In the genomic region with DNA sequence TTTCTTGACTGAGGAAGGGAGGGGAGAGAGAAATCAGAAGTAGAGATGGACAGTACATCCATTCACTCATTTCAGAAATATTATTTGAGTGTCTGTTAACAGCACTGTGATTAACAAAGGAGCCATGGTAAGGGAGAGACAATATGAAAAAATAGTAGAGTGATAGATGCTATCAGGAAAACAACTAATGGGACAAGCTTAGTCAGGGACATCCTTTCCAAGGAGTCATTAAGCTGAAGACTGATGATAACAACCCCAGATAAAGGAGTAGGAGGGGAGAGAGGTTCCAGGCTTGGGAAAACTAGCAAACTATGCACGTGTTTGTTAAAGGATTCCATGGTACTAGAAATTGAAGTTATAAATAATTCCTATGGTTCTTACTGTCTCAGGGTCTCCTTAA, we compare ENCODE assay signal across 19 cellular contexts.
DNase-seq lines count a peak whose midpoint lies in the region; ATAC-seq and TF ChIP-seq lines count a peak whose summit lies in the region.
"Had no signal": no experiment of that assay in that cellular context is flagged by ENCODE, and none has a peak within 500 bp of the region (broad histone marks: within the 10 kb centered on the region; RNA-seq: fewer than 3 reads in every experiment).

No MANE protein-coding gene starts in this region.

- peak overlapping the region; percentile 23; the same call in 1 of the 2 replicates for H2BK20ac ChIP-seq in IMR-90 (ENCODE audit: low read depth, low read length)

- H3K27me3 ChIP-seq in IMR-90 (ENCODE audit: control insufficient read depth, insufficient read depth, low read length): no peaks in the 10 kb centered on the region
- no peaks in the 10 kb centered on the region for H3K27me3 ChIP-seq in sigmoid colon

- peaks cover 27% of the 10 kb centered on the region for H3K9me1 ChIP-seq in IMR-90 (ENCODE audit: insufficient read depth, low read length)

- no peak overlapping the region for H2BK15ac ChIP-seq in IMR-90 (ENCODE audit: low read depth, low read length)

- no peak for TF ChIP-seq CTCF in IMR-90 (conservative IDR thresholded peaks at IDR 0.05; ENCODE audit: low read depth, low read length)
- no peak for TF ChIP-seq CTCF in sigmoid colon (IDR thresholded peaks at IDR 0.05)

- H3K36me3 ChIP-seq in IMR-90 (ENCODE audit: control insufficient read depth, insufficient read depth, low read length) (peaks cover 32% of the 10 kb centered on the region), mesodermal cell (ENCODE audit: control insufficient read depth, insufficient read depth, low read length) (peaks cover 58% of the 10 kb centered on the region), sigmoid colon (peaks cover 13 to 66% (median 23%) of the 10 kb centered on the region in 4 donors)

- no peak overlapping the region for H3K9ac ChIP-seq in IMR-90 (ENCODE audit: low read depth, low read length)

- WGBS in IMR-90 (ENCODE audit: extremely low coverage in 2 of 2, insufficient read length in 1 of 2), 2 experiments: no CpG with 5 or more reads among the region's 1 CpG
- no CpG with 5 or more reads among the region's 1 CpG for WGBS in mesodermal cell (ENCODE audit: insufficient coverage in 2 of 2), 2 experiments
- 82 to 85% methylated on average over 1 of the region's 1 CpG for WGBS in sigmoid colon, 2 donors

- H3K9me3 ChIP-seq in IMR-90 (ENCODE audit: control insufficient read depth, insufficient read depth, low read length): no peaks in the 10 kb centered on the region; the same call in 1 of the 2 replicates
- no peaks in the 10 kb centered on the region for H3K9me3 ChIP-seq in mesodermal cell (ENCODE audit: control insufficient read depth, low read length)
- H3K9me3 ChIP-seq in sigmoid colon: no peaks in the 10 kb centered on the region

- peak overlapping the region; percentile 80 for H2BK120ac ChIP-seq in IMR-90 (ENCODE audit: low read depth, low read length)

- no peak overlapping the region for H2AK9ac ChIP-seq in IMR-90 (replicated peaks; ENCODE audit: low read depth, low read length, poor library complexity)

- peaks cover 4% of the 10 kb centered on the region for H4K20me1 ChIP-seq in IMR-90 (ENCODE audit: insufficient read depth, low read length)

- no peak overlapping the region; the same call in 1 of the 2 replicates for H3K4ac ChIP-seq in IMR-90 (ENCODE audit: low read depth, low read length)

- TF ChIP-seq POLR2A in IMR-90 (IDR thresholded peaks at IDR 0.05; ENCODE audit: low read depth, low read length): no peak
- TF ChIP-seq POLR2A in sigmoid colon (IDR thresholded peaks at IDR 0.05): no peak

- POLR2A ChIA-PET in IMR-90 (lab: Charles Lee; ENCODE audit: unreplicated experiment): no interaction called here

- no peak for TF ChIP-seq RAD21 in IMR-90 (IDR thresholded peaks at IDR 0.05; ENCODE audit: low read length)

- peaks cover 37 to 62% of the 10 kb centered on the region in 2 experiments for H3K79me1 ChIP-seq in IMR-90 (ENCODE audit: low read depth in 1 of 2, low read length in 2 of 2)

- peak overlapping the region; percentile 37 for H2BK5ac ChIP-seq in IMR-90 (ENCODE audit: low read depth, low read length, poor library complexity, severe bottlenecking)

- dilution Hi-C loops in IMR-90 (cut with HindIII; ENCODE audit: low sequenced_read_pairs, unreplicated experiment): no loop called here

- in situ Hi-C loops in IMR-90 (cut with MboI; ENCODE audit: low sequenced_read_pairs): no loop called here

- no peak for ATAC-seq in IMR-90 (ENCODE audit: low read depth)
- ATAC-seq in HG02588 (IDR thresholded peaks at IDR 0.05; ENCODE audit: unreplicated experiment): no peak
- ATAC-seq in HG02840 (IDR thresholded peaks at IDR 0.05; ENCODE audit: low FRiP score, unreplicated experiment): no peak

- no peak overlapping the region for H3K4me2 ChIP-seq in IMR-90 (ENCODE audit: low read depth, low read length)

- no peak overlapping the region for H4K91ac ChIP-seq in IMR-90 (ENCODE audit: insufficient read depth, low read depth, low read length)

- peak overlapping the region; percentile 89 for H3K23ac ChIP-seq in IMR-90 (ENCODE audit: low read depth, low read length)

- no peak overlapping the region for H2AFZ ChIP-seq in IMR-90 (replicated peaks; ENCODE audit: low read length, poor library complexity)

- no peak for TF ChIP-seq EP300 in sigmoid colon (IDR thresholded peaks at IDR 0.05)

- no peak overlapping the region for H3K4me3 ChIP-seq in IMR-90 (ENCODE audit: insufficient read depth, low read depth, low read length)
- H3K4me3 ChIP-seq in mesodermal cell (ENCODE audit: extremely low read depth, insufficient read depth, low read length, poor library complexity, severe bottlenecking): no peak overlapping the region
- H3K4me3 ChIP-seq in sigmoid colon: no peak overlapping the region

- intact Hi-C loops in IMR-90 (cut with micrococcal nuclease) (no loop called here), sigmoid colon (cut with DNase I) (no loop called here)

- H2AK5ac ChIP-seq in IMR-90 (ENCODE audit: low read depth, low read length): no peak overlapping the region

- H3K4me1 ChIP-seq in IMR-90 (ENCODE audit: control insufficient read depth, insufficient read depth, low read length) (peaks cover 16% of the 10 kb centered on the region), mesodermal cell (ENCODE audit: control insufficient read depth, insufficient read depth, low read length, poor library complexity, severe bottlenecking) (peaks cover 28% of the 10 kb centered on the region), sigmoid colon (peaks cover 0 to 66% (median 56%) of the 10 kb centered on the region in 4 donors)

- BruUV-seq in IMR-90 (replicated peaks; lab: Mats Ljungman, UMichigan): no TSS peak

- no peak overlapping the region for H3K27ac ChIP-seq in IMR-90 (ENCODE audit: insufficient read depth, low read length)
- peak overlapping the region; percentile 43 for H3K27ac ChIP-seq in mesodermal cell (ENCODE audit: low read depth, low read length, severe bottlenecking)
- peak overlapping the region in 3 of 4 donors; percentile 64 to 99 (median 97) for H3K27ac ChIP-seq in sigmoid colon
- H3K27ac ChIP-seq: HL-60 had no signal

- no peak overlapping the region for H3K14ac ChIP-seq in IMR-90 (replicated peaks; ENCODE audit: low read depth, low read length)

- peak overlapping the region; percentile 95; the same call in 1 of the 2 replicates for H3K18ac ChIP-seq in IMR-90 (ENCODE audit: low read depth, low read length)

- CTCF ChIA-PET in IMR-90 (lab: Yijun Ruan, JAX): no interaction called here

- H3K56ac ChIP-seq in IMR-90 (ENCODE audit: extremely low read depth, insufficient read depth, low read length): no peak overlapping the region

- no peak overlapping the region; the same call in 1 of the 2 replicates for H4K5ac ChIP-seq in IMR-90 (ENCODE audit: low read depth, low read length)

- no peak for DNase-seq in IMR-90
- peak; percentile 43 for DNase-seq in amniotic epithelial cell (ENCODE audit: low read depth)
- no peak for DNase-seq in sigmoid colon
- DNase-seq in C1 segment of cervical spinal cord (lab: John Stamatoyannopoulos, UW): no peak
- DNase-seq in 8988T: no peak
- DNase-seq: Calu3; CD4-positive, alpha-beta T cell; DMS53; H7; MV-4-11; NCI-H1417; NCI-H1930; NCI-H2171; NCI-H446; NK-92 treated with Interleukin-12 subunit alpha and Interleukin-12 subunit beta, amount 100 ng/mL, for 24 hours had no signal

- H4K8ac ChIP-seq in IMR-90 (ENCODE audit: low read depth in 2 of 2, low read length in 2 of 2): no peak overlapping the region

TF ChIP-seq in IMR-90, 13 proteins besides CTCF, POLR2A, EP300 and RAD21:
- no peak for TF ChIP-seq CHD1 (IDR thresholded peaks at IDR 0.05; ENCODE audit: low read depth, low read length)
